ENCODE assay signal across 9 cellular contexts in the genomic region with DNA sequence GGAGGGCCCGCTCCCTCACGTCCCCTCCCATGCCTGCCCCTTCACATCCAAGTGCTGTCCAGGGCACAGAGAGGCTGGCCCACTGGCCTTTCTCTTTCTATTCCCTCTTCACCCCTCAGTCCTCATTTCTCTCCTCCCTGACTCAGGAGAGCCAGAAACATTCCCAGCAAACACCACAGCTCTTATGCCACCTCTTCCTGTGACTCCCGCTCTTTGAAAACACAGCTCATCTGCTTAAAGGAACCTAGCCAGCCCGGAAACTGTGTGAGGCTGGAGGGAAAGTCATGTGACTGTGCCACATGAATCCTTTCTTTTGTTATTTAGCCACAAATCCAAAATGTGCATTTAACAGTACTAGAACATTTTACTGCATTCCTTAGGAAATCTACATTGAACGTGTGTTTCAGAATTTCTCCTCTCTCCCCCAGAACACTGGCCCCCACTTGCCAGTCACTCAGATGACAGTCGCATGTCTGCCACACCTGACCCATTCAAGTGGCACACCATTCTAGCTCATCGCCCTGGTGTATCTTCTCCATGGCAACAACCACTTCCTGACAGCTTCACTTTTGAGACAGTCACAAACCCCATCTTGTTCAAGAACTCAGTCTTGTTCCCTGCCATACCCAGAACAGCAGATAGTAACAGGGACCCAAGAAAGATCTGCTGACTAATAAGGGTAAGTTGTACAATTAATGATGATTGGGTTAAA. TPM values are rescaled to one million over a fixed set of nuclear protein-coding genes. Genes with fewer than 3 reads are reported as not detected.
DNase-seq lines count a peak whose midpoint lies in the region; ATAC-seq and TF ChIP-seq lines count a peak whose summit lies in the region.
"Had no signal": no experiment of that assay in that cellular context is flagged by ENCODE, and none has a peak within 500 bp of the region (broad histone marks: within the 10 kb centered on the region; RNA-seq: fewer than 3 reads in every experiment).

No MANE protein-coding gene starts in this region.

- DNase-seq in SHP77 (lab: John Stamatoyannopoulos, UW): peak; percentile 7 to 25
- no peak for DNase-seq in SHP77 treated with DMSO at 0.1 percent for 48 hours (lab: John Stamatoyannopoulos, UW)
- DNase-seq in effector memory CD8-positive, alpha-beta T cell: peak; percentile 67 to 71 (median 70)
- DNase-seq in stimulated activated CD4-positive, alpha-beta T cell treated with anti-CD3 and anti-CD28 coated beads, Interleukin-4, amount 100 ng/mL, for 1 hour: peak; percentile 11
- no peak for DNase-seq in A673 (ENCODE audit: low spot score)
- no peak for DNase-seq in iPS-NIHi11 (ENCODE audit: low spot score)
- DNase-seq in GM10266 (ENCODE audit: extremely low spot score): no peak

- TF ChIP-seq CTCF in VCaP (conservative IDR thresholded peaks at IDR 0.05): no peak
- no peak for TF ChIP-seq CTCF in A673 (conservative IDR thresholded peaks at IDR 0.05; ENCODE audit: low read depth, low read length)
- TF ChIP-seq CTCF in GM10266 (IDR thresholded peaks at IDR 0.05; ENCODE audit: control insufficient read depth, insufficient read depth, low read depth, missing control alignments): no peak

- H3K9me3 Mint-ChIP-seq in effector memory CD8-positive, alpha-beta T cell: no peaks in the 10 kb centered on the region

- H3K36me3 Mint-ChIP-seq in effector memory CD8-positive, alpha-beta T cell (ENCODE audit: insufficient read depth): peaks cover 6% of the 10 kb centered on the region

- BruUV-seq in A673 (replicated peaks; lab: Mats Ljungman, UMichigan): no TSS peak

- H3K27me3 Mint-ChIP-seq in effector memory CD8-positive, alpha-beta T cell: peaks cover 0 to 10% of the 10 kb centered on the region in 2 donors

- peak; percentile 100 for ATAC-seq in effector memory CD8-positive, alpha-beta T cell (replicated peaks)
- ATAC-seq: Panc1 had no signal

- H3K27ac Mint-ChIP-seq in effector memory CD8-positive, alpha-beta T cell: peak overlapping the region; percentile 94 to 97

- CTCF ChIA-PET in A673 (lab: Charles Lee): no interaction called here

- no peak overlapping the region for H3K4me3 ChIP-seq in A673 (ENCODE audit: low read depth, low read length, poor library complexity, severe bottlenecking)

- H3K9me3 ChIP-seq in A673 (ENCODE audit: low read depth, low read length, poor library complexity, severe bottlenecking): no peaks in the 10 kb centered on the region

- POLR2A ChIA-PET in A673 (lab: Charles Lee; ENCODE audit: low non-redundant PET): no interaction called here

- H3K4me1 Mint-ChIP-seq in effector memory CD8-positive, alpha-beta T cell (ENCODE audit: low read depth in 2 of 2): peaks cover 12% of the 10 kb centered on the region in 2 donors

- peak overlapping the region; percentile 45 for H3K27ac ChIP-seq in VCaP
- no peak overlapping the region for H3K27ac ChIP-seq in A673 (ENCODE audit: low read depth, low read length, poor library complexity, severe bottlenecking)

- H3K27me3 ChIP-seq in A673 (replicated peaks; ENCODE audit: insufficient read depth, low read depth, low read length, poor library complexity): no peaks in the 10 kb centered on the region

- H3K4me1 ChIP-seq in A673 (ENCODE audit: insufficient read depth, low read length, poor library complexity, severe bottlenecking): no peaks in the 10 kb centered on the region

- peak overlapping the region; percentile 75 to 80 for H3K4me3 Mint-ChIP-seq in effector memory CD8-positive, alpha-beta T cell

- intact Hi-C loops in A673 (cut with micrococcal nuclease; ENCODE audit: unreplicated experiment): no loop called here

- no peaks in the 10 kb centered on the region for H3K36me3 ChIP-seq in A673 (ENCODE audit: insufficient read depth, low read length, poor library complexity, severe bottlenecking)

RNA-seq across cellular contexts. Expression of a gene that starts 42.8 kb away (rescaled TPM):
- 0.41 TPM in 1 of 2 replicates, not detected in the other for total RNA-seq in A673 (2021)

Comparison
In these comparisons a context has a peak if more than half of its experiments do, and no peak if none do; other contexts are left out.
1. DNase-seq: peak in SHP77 (2 of 2), effector memory CD8-positive, alpha-beta T cell (3 of 3) and stimulated activated CD4-positive, alpha-beta T cell treated with anti-CD3 and anti-CD28 coated beads, Interleukin-4, amount 100 ng/mL, for 1 hour (single experiment); none in SHP77 treated with DMSO at 0.1 percent for 48 hours (single experiment), A673 (single experiment), iPS-NIHi11 (single experiment) and GM10266 (single experiment).